Comparison of ENCODE assay signal across 11 cellular contexts in genomic region chr2:127407091-127407490, GRCh38. TPM values are rescaled to one million over a fixed set of nuclear protein-coding genes. Genes with fewer than 3 reads are reported as not detected.
DNase-seq lines count a peak whose midpoint lies in the region; ATAC-seq and TF ChIP-seq lines count a peak whose summit lies in the region.
"Had no signal": no experiment of that assay in that cellular context is flagged by ENCODE, and none has a peak within 500 bp of the region (broad histone marks: within the 10 kb centered on the region; RNA-seq: fewer than 3 reads in every experiment).

No MANE protein-coding gene starts in this region.

- H3K27me3 ChIP-seq in BLaER1 treated with 17β-estradiol and CSF1 and Interleukin-3, amounts not matched to agents 10 nM and 100 nM: no peaks in the 10 kb centered on the region
- H3K27me3 ChIP-seq in neutrophil: no peaks in the 10 kb centered on the region

- H4K20me1 ChIP-seq in BLaER1 treated with 17β-estradiol and CSF1 and Interleukin-3, amounts not matched to agents 10 nM and 100 nM: no peaks in the 10 kb centered on the region

- H3K9ac ChIP-seq in BLaER1 treated with 17β-estradiol and CSF1 and Interleukin-3, amounts not matched to agents 10 nM and 100 nM: peak overlapping the region in 1 of 11 experiments; percentile 51; a peak in 2 of 22 replicates

- no peak for TF ChIP-seq CTCF in HFFc6 (IDR thresholded peaks at IDR 0.05)
- TF ChIP-seq CTCF in coronary artery (IDR thresholded peaks at IDR 0.05): no peak
- TF ChIP-seq CTCF in neutrophil (IDR thresholded peaks at IDR 0.05): no peak

- peaks cover 4% of the 10 kb centered on the region; the same call in 1 of the 2 replicates for H3K27me3 Mint-ChIP-seq in HFFc6 (ENCODE audit: insufficient read depth)

- peak overlapping the region in 7 of 11 experiments; percentile 8 to 90 (median 71); a peak in 10 of 22 replicates for H3K27ac ChIP-seq in BLaER1 treated with 17β-estradiol and CSF1 and Interleukin-3, amounts not matched to agents 10 nM and 100 nM
- H3K27ac ChIP-seq in coronary artery: peak overlapping the region; percentile 60 to 91
- peak overlapping the region; percentile 95 for H3K27ac ChIP-seq in neutrophil

- ATAC-seq in GM18873 (IDR thresholded peaks at IDR 0.05; ENCODE audit: low FRiP score, unreplicated experiment): no peak
- ATAC-seq in GM18868 (IDR thresholded peaks at IDR 0.05; ENCODE audit: unreplicated experiment): no peak
- no peak for ATAC-seq in GM19455 (IDR thresholded peaks at IDR 0.05; ENCODE audit: unreplicated experiment)

- peaks cover 59% of the 10 kb centered on the region for H3K4me1 Mint-ChIP-seq in HFFc6 (ENCODE audit: low read depth)

- H3K27ac Mint-ChIP-seq in HFFc6: peak overlapping the region; percentile 33; the same call in 1 of the 2 replicates

- H3K36me3 Mint-ChIP-seq in HFFc6 (ENCODE audit: low read depth): no peaks in the 10 kb centered on the region

- DNase-seq in HFFc6 (no peak), coronary artery (ENCODE audit: low spot score) (no peak), epidermal melanocyte (ENCODE audit: insufficient read length, low spot score) (no peak)
- DNase-seq: activated CD4-positive, alpha-beta T cell treated with anti-CD3 and anti-CD28 coated beads for 48 hours; NCI-H1694 had no signal

- H3K4me1 ChIP-seq in BLaER1 treated with 17β-estradiol and CSF1 and Interleukin-3, amounts not matched to agents 10 nM and 100 nM: peaks cover 26 to 90% (median 60%) of the 10 kb centered on the region in 10 experiments
- H3K4me1 ChIP-seq in neutrophil (ENCODE audit: control insufficient read depth in 1 of 2, insufficient read depth in 1 of 2, low read depth in 1 of 2, low read length in 1 of 2): peaks cover 33% of the 10 kb centered on the region in 2 experiments

- no peaks in the 10 kb centered on the region for H3K36me3 ChIP-seq in BLaER1 treated with 17β-estradiol and CSF1 and Interleukin-3, amounts not matched to agents 10 nM and 100 nM
- H3K36me3 ChIP-seq in neutrophil: no peaks in the 10 kb centered on the region

- peak overlapping the region; percentile 46 to 84 (median 67); a peak in 21 of 22 replicates for H3K4me2 ChIP-seq in BLaER1 treated with 17β-estradiol and CSF1 and Interleukin-3, amounts not matched to agents 10 nM and 100 nM

- no peak overlapping the region for H3K4me3 ChIP-seq in BLaER1 treated with 17β-estradiol and CSF1 and Interleukin-3, amounts not matched to agents 10 nM and 100 nM
- H3K4me3 ChIP-seq in coronary artery (no peak overlapping the region), neutrophil (ENCODE audit: low read depth in 1 of 2, low read length in 1 of 2) (no peak overlapping the region)

- H3K9me3 Mint-ChIP-seq in HFFc6: no peaks in the 10 kb centered on the region

- H3K4me3 Mint-ChIP-seq in HFFc6: no peak overlapping the region

- peaks cover 0 to 13% (median under 1%) of the 10 kb centered on the region in 11 experiments; a peak in 7 of 22 replicates for H3K9me3 ChIP-seq in BLaER1 treated with 17β-estradiol and CSF1 and Interleukin-3, amounts not matched to agents 10 nM and 100 nM (replicated peaks in 1 of 11)
- no peaks in the 10 kb centered on the region for H3K9me3 ChIP-seq in neutrophil

RNA-seq across cellular contexts. Expression of gene PROC, which starts 11.1 kb away (rescaled TPM):
- not detected for total RNA-seq in HFFc6 (2021; fragmentation: NEBNext Ultra II Directional; extraction: Animal tissue kit (Norgen Biotek cat#: 25700))
- total RNA-seq: frontal cortex had no signal

RNA-seq across cellular contexts. Expression of gene MAP3K2, which starts 19.3 kb away (rescaled TPM):
- 10 to 100 TPM; 38.5 to 44.2 (median 40.1) TPM for total RNA-seq in HFFc6 (2021; fragmentation: NEBNext Ultra II Directional; extraction: Animal tissue kit (Norgen Biotek cat#: 25700))
